In the genomic region with DNA sequence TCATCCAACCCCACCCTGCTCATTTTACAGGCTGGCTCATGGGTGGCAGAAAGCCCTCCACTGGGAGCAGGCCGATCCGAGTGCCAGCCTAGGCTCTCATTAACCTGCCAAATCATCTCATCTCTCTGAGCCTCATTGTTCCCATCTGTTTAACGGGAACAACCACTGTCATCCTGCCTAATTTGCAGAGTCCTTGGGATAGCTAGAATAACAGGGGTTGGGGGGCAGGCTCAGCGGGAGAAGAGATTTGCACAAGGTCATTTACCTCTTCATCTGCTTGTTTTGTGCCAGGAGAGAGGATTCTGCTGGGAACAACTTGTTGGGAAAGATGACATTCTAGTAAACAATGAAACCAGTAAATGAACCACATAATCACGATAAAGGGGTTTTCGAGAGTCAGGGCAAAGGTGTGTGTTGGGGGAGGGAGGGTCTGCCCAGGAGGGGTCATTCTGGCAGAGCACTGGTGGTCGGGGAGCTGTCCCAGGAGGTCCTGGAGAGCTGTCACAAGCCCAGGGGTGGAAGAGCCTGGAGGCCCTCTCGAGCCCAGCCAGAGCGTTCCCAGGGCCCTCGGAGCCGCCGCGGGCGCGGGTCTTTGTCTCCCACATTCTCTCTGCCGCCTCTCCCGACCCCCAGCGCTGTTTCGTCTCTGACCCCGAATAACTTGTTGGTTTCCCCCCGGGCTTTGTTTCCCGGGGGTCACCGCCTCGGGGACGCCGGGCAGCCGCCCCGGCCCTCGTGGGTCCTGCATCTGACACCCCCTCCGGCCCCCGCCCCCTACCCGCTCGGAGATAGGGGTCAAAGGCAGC, we compare ENCODE assay signal across 9 cellular contexts. TPM values are rescaled to one million over a fixed set of nuclear protein-coding genes. Genes with fewer than 3 reads are reported as not detected.
DNase-seq lines count a peak whose midpoint lies in the region; ATAC-seq, FAIRE-seq and TF ChIP-seq lines count a peak whose summit lies in the region.
"Had no signal": no experiment of that assay in that cellular context is flagged by ENCODE, and none has a peak within 500 bp of the region (broad histone marks: within the 10 kb centered on the region; RNA-seq: fewer than 3 reads in every experiment).

No MANE protein-coding gene starts in this region.

- peak overlapping the region; percentile 85 to 100 (median 95) for H3K4me3 ChIP-seq in adrenal gland
- H3K4me3 ChIP-seq in HepG2 (replicated peaks in 1 of 3; ENCODE audit: insufficient read depth in 1 of 3, low read depth in 2 of 3, low read length in 3 of 3) = peak overlapping the region; percentile 88 to 94 (median 91); a peak in 5 of 6 replicates
- peak overlapping the region; percentile 84 to 96 for H3K4me3 ChIP-seq in tibial artery

- no peak for DNase-seq in activated T-cell treated with anti-CD3 and anti-CD28 coated beads, Interleukin-2, amount 50 U/mL, for 4 hours
- no peak for DNase-seq in activated T-cell treated with anti-CD3 and anti-CD28 coated beads, Interleukin-2, amount 50 U/mL, for 1 hour
- no peak for DNase-seq in adrenal gland
- DNase-seq in HepG2 (ENCODE audit: low spot score) = peak; percentile 39
- no peak for DNase-seq in tibial artery
- no peak for DNase-seq in urothelium cell line (ENCODE audit: low spot score)
- DNase-seq in NCI-H446 treated with DMSO at 0.1 percent for 48 hours (lab: John Stamatoyannopoulos, UW) = no peak

- H3K27ac ChIP-seq in adrenal gland = peak overlapping the region in 4 of 5 donors; percentile 87 to 97 (median 92)
- peak overlapping the region; percentile 96 for H3K27ac ChIP-seq in HepG2 (ENCODE audit: extremely low read length, insufficient read depth, low read length)
- H3K27ac ChIP-seq in tibial artery = peak overlapping the region; percentile 92 to 96

- FAIRE-seq in HepG2 (lab: Jason Lieb, UNC) (peak; percentile 60), urothelium cell line (lab: Jason Lieb, UNC) (no peak)
- FAIRE-seq: colon had no signal

- TF ChIP-seq EP300 in HepG2 (IDR thresholded peaks at IDR 0.05; ENCODE audit: low read depth in 2 of 2, low read length in 2 of 2) = peak in 1 of 2 experiments; percentile 35; a peak in 1 of 4 replicates
- no peak for TF ChIP-seq EP300 in HepG2 (CRISPR knock-in tag; IDR thresholded peaks at IDR 0.05; ENCODE audit: borderline replicate concordance)

- intact Hi-C loops in adrenal gland (cut with DNase I) = no loop called here
- intact Hi-C loops in HepG2 (cut with micrococcal nuclease; ENCODE audit: unreplicated experiment) = no loop called here
- intact Hi-C loops in tibial artery (cut with DNase I; ENCODE audit: low total_unique reads) = loop anchor here (5.0 to 10.0 kb wide), 3 partner anchors 33 to 160 kb away; partner anchors contain the start of gene SYNPO

- CTCF ChIA-PET in HepG2 (lab: Yijun Ruan, JAX; ENCODE audit: low intra/inter-chr PET ratio, low total read pairs) = no interaction called here

- H3K4me1 Mint-ChIP-seq in activated T-cell treated with anti-CD3 and anti-CD28 coated beads, Interleukin-2, amount 50 U/mL, for 4 hours (ENCODE audit: low read depth) = peaks cover 9% of the 10 kb centered on the region

- H3K9ac ChIP-seq in HepG2 (ENCODE audit: insufficient read depth, low read depth, low read length) = peak overlapping the region; percentile 96

- H3K9me3 Mint-ChIP-seq in activated T-cell treated with anti-CD3 and anti-CD28 coated beads, Interleukin-2, amount 50 U/mL, for 4 hours = no peaks in the 10 kb centered on the region

- H3K4me1 ChIP-seq in adrenal gland (replicated peaks in 1 of 2) (peaks cover 41 to 44% of the 10 kb centered on the region in 2 donors), HepG2 (ENCODE audit: insufficient read depth, low read length) (peaks cover 71% of the 10 kb centered on the region), tibial artery (peaks cover 8 to 45% (median 38%) of the 10 kb centered on the region in 4 donors)

- TF ChIP-seq POLR2A in adrenal gland (IDR thresholded peaks at IDR 0.05) = no peak
- TF ChIP-seq POLR2A in HepG2 (IDR thresholded peaks at IDR 0.05; ENCODE audit: insufficient read depth in 1 of 2, low read depth in 2 of 2, low read length in 2 of 2) = peak in 1 of 2 experiments; percentile 12; a peak in 1 of 4 replicates

- ATAC-seq in activated T-cell treated with anti-CD3 and anti-CD28 coated beads, Interleukin-2, amount 50 U/mL, for 4 hours = no peak
- ATAC-seq in HepG2 = peak; percentile 58
- ATAC-seq in GM18502 (IDR thresholded peaks at IDR 0.05; ENCODE audit: poor library complexity, unreplicated experiment) = no peak

- no peaks in the 10 kb centered on the region for H3K27me3 ChIP-seq in adrenal gland
- peaks cover 2 to 8% of the 10 kb centered on the region in 2 experiments; a peak in 2 of 5 replicates for H3K27me3 ChIP-seq in HepG2 (ENCODE audit: control insufficient read depth in 1 of 2, insufficient read depth in 2 of 2, low read length in 2 of 2)
- H3K27me3 ChIP-seq in tibial artery = no peaks in the 10 kb centered on the region

- H3K4me3 Mint-ChIP-seq in activated T-cell treated with anti-CD3 and anti-CD28 coated beads, Interleukin-2, amount 50 U/mL, for 4 hours = peak overlapping the region; percentile 74

- BruUV-seq in HepG2 (replicated peaks; lab: Mats Ljungman, UMichigan) = TSS peak; percentile 83

- H4K20me1 ChIP-seq in HepG2 (ENCODE audit: insufficient read depth, low read length) = peaks cover 26% of the 10 kb centered on the region

- peaks cover 39% of the 10 kb centered on the region for H3K79me2 ChIP-seq in HepG2 (ENCODE audit: insufficient read depth, low read length)

- TF ChIP-seq RAD21 in HepG2 (CRISPR knock-in tag; IDR thresholded peaks at IDR 0.05) = no peak

- H3K4me2 ChIP-seq in HepG2 (ENCODE audit: low read depth, low read length) = peak overlapping the region; percentile 84

- TF ChIP-seq CTCF in adrenal gland (IDR thresholded peaks at IDR 0.05) (no peak), HepG2 (CRISPR knock-in tag; IDR thresholded peaks at IDR 0.05) (0 out of 2 replicates have a peak, but pooled peaks have one; percentile 6), tibial artery (IDR thresholded peaks at IDR 0.05) (no peak)

- H3K36me3 ChIP-seq in adrenal gland (replicated peaks in 1 of 2) = no peaks in the 10 kb centered on the region
- H3K36me3 ChIP-seq in HepG2 (replicated peaks in 1 of 2; ENCODE audit: control insufficient read depth in 1 of 2, insufficient read depth in 2 of 2, low read length in 2 of 2) = peaks cover 1 to 9% of the 10 kb centered on the region in 2 experiments; a peak in 3 of 5 replicates
- no peaks in the 10 kb centered on the region for H3K36me3 ChIP-seq in tibial artery

- H2AFZ ChIP-seq in HepG2 (ENCODE audit: low read length) = no peak overlapping the region

- no peaks in the 10 kb centered on the region for H3K9me3 ChIP-seq in adrenal gland (replicated peaks in 1 of 3)
- H3K9me3 ChIP-seq in HepG2 (ENCODE audit: low read length) = no peaks in the 10 kb centered on the region
- no peaks in the 10 kb centered on the region for H3K9me3 ChIP-seq in tibial artery

- H3K36me3 Mint-ChIP-seq in activated T-cell treated with anti-CD3 and anti-CD28 coated beads, Interleukin-2, amount 50 U/mL, for 4 hours (ENCODE audit: insufficient read depth) = no peaks in the 10 kb centered on the region

- in situ Hi-C loops in HepG2 (cut with HindIII; ENCODE audit: extremely low pct_ligation_motif_present, low pct_unique_long_range_greater_than_20kb) = loop anchor here (5.0 kb wide), 1 partner anchor 37 kb away; no protein-coding TSS in a partner anchor

- POLR2A ChIA-PET in HepG2 (lab: Yijun Ruan, JAX) = interaction anchor here (0.9 to 3.7 kb wide), 10 partner anchors 11 to 216 kb away, joined by 3 to 39 read pairs (median 8); partner anchors contain the start of gene RBM22

- H3K27me3 Mint-ChIP-seq in activated T-cell treated with anti-CD3 and anti-CD28 coated beads, Interleukin-2, amount 50 U/mL, for 4 hours (ENCODE audit: low read depth) = peaks cover 10% of the 10 kb centered on the region

- WGBS in adrenal gland, 4 donors = 9 to 59% (median 10%) methylated on average over 7 to 33 of the region's 33 CpGs
- WGBS in HepG2 (ENCODE audit: low lambda C conversion rate) = 1% methylated on average over 17 of the region's 33 CpGs

RNA-seq across cellular contexts. Expression of gene NDST1, which starts 22.8 kb away (rescaled TPM):
- 1 to 10 TPM; 5.0 to 8.0 (median 5.6) TPM for total RNA-seq in activated T-cell treated with anti-CD3 and anti-CD28 coated beads, Interleukin-2, amount 50 U/mL, for 4 hours
- total RNA-seq in adrenal gland (100 to 1,000 TPM in 6 of 8 donors, 10 to 100 TPM in 2; 80.7 to 154 (median 106) TPM), HepG2 (2016; rRNA removed; fragmentation: Illumina TruSeq; extraction: Trizol) (22.1 and 26.2 TPM in 2 replicates)
- polyA plus RNA-seq in adrenal gland (10 to 100 TPM in 2 of 3 donors, 1 to 10 TPM in 1; 9.6 to 37.5 (median 21.1) TPM), HepG2 (2011; rRNA removed) (23.8 and 35.0 TPM in 2 replicates)
- 6.5 and 8.8 TPM in 2 replicates for total RNA-seq in HepG2 (2016; cell fraction: cytosol; rRNA removed; fragmentation: Illumina TruSeq; extraction: Trizol; ENCODE audit: low read depth)
- 19.6 and 25.2 TPM in 2 replicates for total RNA-seq in HepG2 (2016; cell fraction: insoluble cytoplasmic fraction; rRNA removed; fragmentation: Illumina TruSeq; extraction: Trizol)
- 16.4 and 18.4 TPM in 2 replicates for total RNA-seq in HepG2 (2016; cell fraction: membrane; rRNA removed; fragmentation: Illumina TruSeq; extraction: Trizol)
- total RNA-seq in HepG2 (2016; cell fraction: nucleus; rRNA removed; fragmentation: Illumina TruSeq; extraction: Trizol) = 25.2 and 29.3 TPM in 2 replicates
- polyA plus RNA-seq in HepG2 (2011; cell fraction: cytosol; rRNA removed) = 18.9 and 20.3 TPM in 2 replicates
- 67.6 and 71.1 TPM in 2 replicates for polyA plus RNA-seq in HepG2 (2011; cell fraction: nucleus; rRNA removed)
- 36.0 and 40.8 TPM in 2 replicates for polyA plus RNA-seq in HepG2 (2012)
- polyA plus RNA-seq in HepG2 (2016; cell fraction: cytosol; fragmentation: Illumina TruSeq; extraction: Trizol; ENCODE audit: low read depth) = 2.7 and 3.1 TPM in 2 replicates
- 15.4 and 18.3 TPM in 2 replicates for polyA plus RNA-seq in HepG2 (2016; cell fraction: insoluble cytoplasmic fraction; fragmentation: Illumina TruSeq; extraction: Trizol; ENCODE audit: low read depth)
- 7.8 TPM in 2 replicates for polyA plus RNA-seq in HepG2 (2016; cell fraction: membrane; fragmentation: Illumina TruSeq; extraction: Trizol; ENCODE audit: low read depth)
- polyA plus RNA-seq in HepG2 (2016; cell fraction: nucleus; fragmentation: Illumina TruSeq; extraction: Trizol; ENCODE audit: insufficient read depth, low read depth) = 29.1 and 30.9 TPM in 2 replicates
- polyA minus RNA-seq in HepG2 (2011; rRNA and poly(A)+ RNA removed; ENCODE audit: low replicate concordance) = 12.5 and 73.9 TPM in 2 replicates
- polyA minus RNA-seq in HepG2 (2011; cell fraction: cytosol; rRNA and poly(A)+ RNA removed) = 20.8 and 29.5 TPM in 2 replicates
- polyA minus RNA-seq in HepG2 (2011; cell fraction: nucleus; rRNA and poly(A)+ RNA removed) = 55.1 and 55.2 TPM in 2 replicates

RNA-seq across cellular contexts. Expression of gene RPS14, which starts 35.6 kb away (rescaled TPM):
- total RNA-seq in activated T-cell treated with anti-CD3 and anti-CD28 coated beads, Interleukin-2, amount 50 U/mL, for 4 hours = 1,000 to 10,000 TPM; 2,955 to 3,473 (median 3,075) TPM
- total RNA-seq in adrenal gland (1,000 to 10,000 TPM; 1,380 to 3,506 (median 1,891) TPM), HepG2 (2016; rRNA removed; fragmentation: Illumina TruSeq; extraction: Trizol) (2,116 and 2,466 TPM in 2 replicates)
- polyA plus RNA-seq in adrenal gland (1,000 to 10,000 TPM; 1,067 to 2,924 (median 1,712) TPM), HepG2 (2011; rRNA removed) (3,058 and 3,295 TPM in 2 replicates)
- 3,305 and 3,520 TPM in 2 replicates for total RNA-seq in HepG2 (2016; cell fraction: cytosol; rRNA removed; fragmentation: Illumina TruSeq; extraction: Trizol; ENCODE audit: low read depth)
- total RNA-seq in HepG2 (2016; cell fraction: insoluble cytoplasmic fraction; rRNA removed; fragmentation: Illumina TruSeq; extraction: Trizol) = 2,149 and 2,588 TPM in 2 replicates
- total RNA-seq in HepG2 (2016; cell fraction: membrane; rRNA removed; fragmentation: Illumina TruSeq; extraction: Trizol) = 4,929 and 5,069 TPM in 2 replicates
- total RNA-seq in HepG2 (2016; cell fraction: nucleus; rRNA removed; fragmentation: Illumina TruSeq; extraction: Trizol) = 644 and 721 TPM in 2 replicates
- 6,315 and 8,239 TPM in 2 replicates for polyA plus RNA-seq in HepG2 (2011; cell fraction: cytosol; rRNA removed)
- 1,184 and 1,580 TPM in 2 replicates for polyA plus RNA-seq in HepG2 (2011; cell fraction: nucleus; rRNA removed)
- polyA plus RNA-seq in HepG2 (2012) = 3,506 and 4,895 TPM in 2 replicates
- 3,347 and 3,785 TPM in 2 replicates for polyA plus RNA-seq in HepG2 (2016; cell fraction: cytosol; fragmentation: Illumina TruSeq; extraction: Trizol; ENCODE audit: low read depth)
- 2,246 and 2,277 TPM in 2 replicates for polyA plus RNA-seq in HepG2 (2016; cell fraction: insoluble cytoplasmic fraction; fragmentation: Illumina TruSeq; extraction: Trizol; ENCODE audit: low read depth)
- polyA plus RNA-seq in HepG2 (2016; cell fraction: membrane; fragmentation: Illumina TruSeq; extraction: Trizol; ENCODE audit: low read depth) = 4,452 and 4,569 TPM in 2 replicates
- polyA plus RNA-seq in HepG2 (2016; cell fraction: nucleus; fragmentation: Illumina TruSeq; extraction: Trizol; ENCODE audit: insufficient read depth, low read depth) = 1,056 and 1,136 TPM in 2 replicates
- polyA minus RNA-seq in HepG2 (2011; rRNA and poly(A)+ RNA removed; ENCODE audit: low replicate concordance) = 795 and 1,496 TPM in 2 replicates
- 375 and 432 TPM in 2 replicates for polyA minus RNA-seq in HepG2 (2011; cell fraction: cytosol; rRNA and poly(A)+ RNA removed)
- polyA minus RNA-seq in HepG2 (2011; cell fraction: nucleus; rRNA and poly(A)+ RNA removed) = 180 and 283 TPM in 2 replicates
